In genomic region chr20:35001596-35002362, GRCh38 we compare ENCODE assay signal across 11 cellular contexts. TPM values are rescaled to one million over a fixed set of nuclear protein-coding genes. Genes with fewer than 3 reads are reported as not detected.
DNase-seq lines count a peak whose midpoint lies in the region; ATAC-seq, FAIRE-seq and TF ChIP-seq lines count a peak whose summit lies in the region.
"Had no signal": no experiment of that assay in that cellular context is flagged by ENCODE, and none has a peak within 500 bp of the region (broad histone marks: within the 10 kb centered on the region; RNA-seq: fewer than 3 reads in every experiment).

No MANE protein-coding gene starts in this region.

- TF ChIP-seq CTCF in AG09319 (IDR thresholded peaks at IDR 0.05; ENCODE audit: low read depth, low read length): peak; percentile 11
- peak; percentile 38 for TF ChIP-seq CTCF in astrocyte of the spinal cord (IDR thresholded peaks at IDR 0.05; ENCODE audit: low read depth, low read length)
- TF ChIP-seq CTCF in kidney (IDR thresholded peaks at IDR 0.05; ENCODE audit: borderline replicate concordance, extremely low read depth, insufficient read depth): no peak

- no peaks in the 10 kb centered on the region for H3K9me3 ChIP-seq in kidney (ENCODE audit: control insufficient read depth in 1 of 2, low read length in 2 of 2)

- no peaks in the 10 kb centered on the region for H3K4me1 ChIP-seq in kidney (ENCODE audit: control insufficient read depth in 1 of 2, insufficient read depth in 1 of 2, low read depth in 1 of 2, low read length in 2 of 2)

- in situ Hi-C loops in astrocyte of the spinal cord (cut with HindIII; ENCODE audit: low sequenced_read_pairs): no loop called here

- no peak for DNase-seq in AG09319 (ENCODE audit: extremely low read depth, low read depth)
- peak; percentile 88 for DNase-seq in H7
- DNase-seq in astrocyte of the spinal cord (ENCODE audit: low read depth, low spot score): no peak
- peak; percentile 59 for DNase-seq in kidney
- no peak for DNase-seq in NCI-H128 (lab: John Stamatoyannopoulos, UW; ENCODE audit: unreplicated experiment)
- no peak for DNase-seq in D341Med (ENCODE audit: low spot score)
- DNase-seq: effector CD8-positive, alpha-beta T cell; NCI-H510A treated with DMSO at 0.1 percent for 48 hours had no signal

- H3K36me3 ChIP-seq in H7 (replicated peaks; ENCODE audit: control insufficient read depth, insufficient read depth, low read length) (peaks cover 55% of the 10 kb centered on the region), kidney (ENCODE audit: control insufficient read depth in 1 of 2, insufficient read depth in 2 of 2, low read length in 2 of 2) (peaks cover 38 to 49% of the 10 kb centered on the region in 2 donors)

- no peak overlapping the region for H3K27ac ChIP-seq in kidney (ENCODE audit: low read depth in 2 of 2, low read length in 2 of 2)

- FAIRE-seq in kidney (lab: Jason Lieb, UNC): no peak
- FAIRE-seq: HTR-8/SVneo had no signal

- intact Hi-C loops in kidney (cut with DNase I): no loop called here

- H3K4me3 ChIP-seq in H7 (ENCODE audit: insufficient read depth, low read depth, low read length) (no peak overlapping the region), astrocyte of the spinal cord (ENCODE audit: low read depth, low read length) (no peak overlapping the region), kidney (ENCODE audit: low read length in 2 of 2) (no peak overlapping the region)

- no peak overlapping the region for H3K9ac ChIP-seq in kidney (ENCODE audit: low read length in 2 of 2)

- H3K27me3 ChIP-seq in H7 (ENCODE audit: control insufficient read depth, insufficient read depth, low read length): no peaks in the 10 kb centered on the region

- no peak for ATAC-seq in GM21786 (IDR thresholded peaks at IDR 0.05; ENCODE audit: unreplicated experiment)
- ATAC-seq in GM18511 (IDR thresholded peaks at IDR 0.05; ENCODE audit: unreplicated experiment): no peak

RNA-seq across cellular contexts. Expression of gene MYH7B, which starts 46.1 kb away (rescaled TPM):
- 0.10 and 0.18 TPM in 2 replicates for total RNA-seq in H7 (2014; rRNA removed; shearing (Covaris generic))
- 0.76 TPM for total RNA-seq in kidney
- 3.7 TPM for polyA plus RNA-seq in kidney (ENCODE audit: insufficient read depth, low read depth, low replicate concordance)

RNA-seq across cellular contexts. Expression of gene GSS, which starts 46.2 kb away (rescaled TPM):
- total RNA-seq in H7 (2014; rRNA removed; shearing (Covaris generic)): 72.2 and 75.2 TPM in 2 replicates
- 54.9 TPM for total RNA-seq in kidney
- polyA plus RNA-seq in kidney (ENCODE audit: insufficient read depth, low read depth, low replicate concordance): 71.5 TPM

Comparison
In these comparisons a context has a peak if more than half of its experiments do, and no peak if none do; other contexts are left out.
1. DNase-seq: peak in H7 (single experiment) and kidney (single experiment); none in AG09319 (single experiment), astrocyte of the spinal cord (single experiment), NCI-H128 (single experiment) and D341Med (single experiment).